25 cellular contexts compared by ENCODE assay signal in genomic region chr10:100894033-100894432, GRCh38. TPM values are rescaled to one million over a fixed set of nuclear protein-coding genes. Genes with fewer than 3 reads are reported as not detected.
DNase-seq lines count a peak whose midpoint lies in the region; ATAC-seq and TF ChIP-seq lines count a peak whose summit lies in the region.
"Had no signal": no experiment of that assay in that cellular context is flagged by ENCODE, and none has a peak within 500 bp of the region (broad histone marks: within the 10 kb centered on the region; RNA-seq: fewer than 3 reads in every experiment).

No MANE protein-coding gene starts in this region.

- peaks cover 17% of the 10 kb centered on the region for H3K4me1 ChIP-seq in HEK293 (ENCODE audit: control insufficient read depth, insufficient read depth, low read length)
- H3K4me1 ChIP-seq: thyroid gland had no signal

- TF ChIP-seq CTCF in HEK293 (tag by site-specific recombination; IDR thresholded peaks at IDR 0.05): no peak
- no peak for TF ChIP-seq CTCF in natural killer cell (IDR thresholded peaks at IDR 0.05)

- no peak overlapping the region for H3K4me3 Mint-ChIP-seq in natural killer cell
- H3K4me3 Mint-ChIP-seq: CD4-positive, CD25-positive, alpha-beta regulatory T cell; naive thymus-derived CD4-positive, alpha-beta T cell had no signal

- H3K36me3 Mint-ChIP-seq in natural killer cell: no peaks in the 10 kb centered on the region
- H3K36me3 Mint-ChIP-seq: activated naive CD4-positive, alpha-beta T cell treated with anti-CD3 and anti-CD28 coated beads, Interleukin-2, amount 50 U/mL, for 72 hours; CD4-positive, CD25-positive, alpha-beta regulatory T cell; naive thymus-derived CD4-positive, alpha-beta T cell had no signal

- POLR2A ChIA-PET in HEK293 (lab: Yijun Ruan, JAX): no interaction called here

- H3K27me3 Mint-ChIP-seq in natural killer cell (ENCODE audit: low read depth in 2 of 2): peaks cover 40 to 59% of the 10 kb centered on the region in 2 donors

- H3K27ac ChIP-seq in HEK293 (ENCODE audit: extremely low read depth, low read depth, low read length): no peak overlapping the region
- H3K27ac ChIP-seq: GM23248, SK-N-MC, thyroid gland had no signal

- H3K27ac Mint-ChIP-seq in natural killer cell: no peak overlapping the region
- H3K27ac Mint-ChIP-seq: activated naive CD4-positive, alpha-beta T cell treated with anti-CD3 and anti-CD28 coated beads, Interleukin-2, amount 50 U/mL, for 72 hours; activated T-helper 2 cell treated with anti-CD3 and anti-CD28 coated beads, Interferon-gamma antibody, Interleukin-2, Interleukin-4, amounts not matched to agents 10 μg/mL and 5 μg/mL and 100 μg/mL, durations not matched to agents 14 hours and 24 hours and 36 hours; CD4-positive, CD25-positive, alpha-beta regulatory T cell; naive thymus-derived CD4-positive, alpha-beta T cell had no signal

- ATAC-seq in left colon: peak; percentile 81
- ATAC-seq in natural killer cell: no peak
- ATAC-seq in HG03095 (IDR thresholded peaks at IDR 0.05; ENCODE audit: unreplicated experiment): no peak
- ATAC-seq: A549; activated naive CD4-positive, alpha-beta T cell treated with anti-CD3 and anti-CD28 coated beads, Interleukin-2, amount 50 U/mL, for 72 hours; left ventricle myocardium superior had no signal

- H3K4me3 ChIP-seq in HEK293 (ENCODE audit: low read depth, low read length): no peak overlapping the region
- H3K4me3 ChIP-seq: A549, GM23248, SK-N-MC, thyroid gland had no signal

- intact Hi-C loops in left colon (cut with DNase I, micrococcal nuclease) (no loop called here), natural killer cell (cut with micrococcal nuclease) (no loop called here)

- H3K4me1 Mint-ChIP-seq in natural killer cell: no peaks in the 10 kb centered on the region

- no peaks in the 10 kb centered on the region for H3K9me3 Mint-ChIP-seq in natural killer cell
- H3K9me3 Mint-ChIP-seq: activated naive CD4-positive, alpha-beta T cell treated with anti-CD3 and anti-CD28 coated beads, Interleukin-2, amount 50 U/mL, for 72 hours; activated T-helper 2 cell treated with anti-CD3 and anti-CD28 coated beads, Interferon-gamma antibody, Interleukin-2, Interleukin-4, amounts not matched to agents 10 μg/mL and 5 μg/mL and 100 μg/mL, durations not matched to agents 14 hours and 24 hours and 36 hours; CD4-positive, CD25-positive, alpha-beta regulatory T cell had no signal

- H3K36me3 ChIP-seq in HEK293 (ENCODE audit: control insufficient read depth in 2 of 2, insufficient read depth in 1 of 2, low read length in 2 of 2): no peaks in the 10 kb centered on the region
- H3K36me3 ChIP-seq: thyroid gland had no signal

- DNase-seq in NCI-H748 (lab: John Stamatoyannopoulos, UW; ENCODE audit: unreplicated experiment) (peak; percentile 29), NCI-H748 treated with DMSO at 0.1 percent for 48 hours (lab: John Stamatoyannopoulos, UW) (no peak), NCI-H69 (lab: John Stamatoyannopoulos, UW) (peak; percentile 78), left colon (peak; percentile 52 to 75), natural killer cell (no peak)
- DNase-seq in activated CD4-positive, CD25-positive, alpha-beta regulatory T cell (lab: John Stamatoyannopoulos, UW): no peak
- DNase-seq: amygdala; CD4-positive, CD25-positive, alpha-beta regulatory T cell; effector CD4-positive, alpha-beta T cell; GM23248; left ventricle myocardium superior; naive thymus-derived CD4-positive, alpha-beta T cell; NCI-H1092 treated with DMSO at 0.1 percent for 48 hours; NCI-H2029; NCI-H2227 treated with DMSO at 0.1 percent for 48 hours; RPMI8226; stimulated activated CD4-positive, alpha-beta T cell treated with anti-CD3 and anti-CD28 coated beads, Interleukin-4, amount 100 ng/mL, for 24 hours; T-helper 1 cell; thyroid gland had no signal

- CTCF ChIA-PET in HEK293 (lab: Yijun Ruan, JAX): interaction anchor here (0.6 to 2.0 kb wide), 4 partner anchors 11 to 82 kb away, joined by 3 to 7 read pairs (median 4); no protein-coding TSS in a partner anchor

- no peaks in the 10 kb centered on the region for H3K9me3 ChIP-seq in HEK293 (ENCODE audit: control insufficient read depth, insufficient read depth, low read depth, low read length)
- H3K9me3 ChIP-seq: A549, thyroid gland had no signal

TF ChIP-seq in HEK293, 187 proteins besides CTCF, POLR2A, EP300 and RAD21:
- TF ChIP-seq ZBTB17 (tag by site-specific recombination; IDR thresholded peaks at IDR 0.05): peak; percentile 13; the same call in 1 of the 2 replicates
- TF ChIP-seq ZNF580 (tag by site-specific recombination; IDR thresholded peaks at IDR 0.05): no peak

RNA-seq across cellular contexts. Expression of gene SLF2, which starts 18.7 kb away (rescaled TPM):
- total RNA-seq in left colon (10 to 100 TPM; 18.5 to 20.3 TPM), natural killer cell (10 to 100 TPM; 24.2 to 35.4 (median 30.9) TPM)

Comparison
In these comparisons a context has a peak if more than half of its experiments do, and no peak if none do; other contexts are left out.
1. DNase-seq: peak in NCI-H748 (single experiment), NCI-H69 (single experiment) and left colon (2 of 2); none in NCI-H748 treated with DMSO at 0.1 percent for 48 hours (single experiment), natural killer cell (single experiment) and activated CD4-positive, CD25-positive, alpha-beta regulatory T cell (0 of 4).